Comparison of ENCODE assay signal across 19 cellular contexts in the genomic region with DNA sequence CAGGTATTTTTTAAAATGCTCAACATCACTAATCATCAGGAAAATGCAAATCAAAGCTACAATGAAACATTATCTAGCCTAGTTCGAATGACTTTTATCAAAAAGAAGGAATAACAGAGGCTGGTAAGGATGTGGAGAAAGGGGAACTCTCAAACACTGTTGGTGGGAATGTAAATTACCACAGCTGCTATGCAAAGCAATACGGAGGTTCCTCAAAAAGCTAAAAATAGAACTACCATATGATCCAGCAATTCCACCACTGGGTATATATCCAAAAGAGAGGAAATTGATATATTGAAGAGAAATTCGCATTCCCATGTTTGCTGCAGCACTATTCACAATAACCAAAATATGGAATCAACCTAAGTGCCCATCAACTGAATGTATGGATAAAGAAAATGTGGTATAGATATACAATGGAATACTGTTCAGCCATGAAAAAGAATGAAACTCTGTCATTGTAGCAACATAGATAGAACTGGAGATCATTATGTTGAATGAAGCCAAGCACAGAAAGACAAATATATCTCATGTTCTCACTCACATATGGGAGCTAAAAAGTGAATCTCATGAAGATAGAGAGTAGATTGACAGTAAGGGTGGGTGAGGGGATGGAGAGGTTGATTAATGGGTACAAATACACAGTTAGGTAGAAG.
"Had no signal": no experiment of that assay in that cellular context is flagged by ENCODE, and none has a peak within 500 bp of the region (broad histone marks: within the 10 kb centered on the region; RNA-seq: fewer than 3 reads in every experiment).

No MANE protein-coding gene starts in this region.

- H3K36me3 ChIP-seq: brain microvascular endothelial cell, left ventricle myocardium inferior, uterus had no signal

- H3K9me3 Mint-ChIP-seq: central memory CD8-positive, alpha-beta T cell had no signal

- H3K9ac ChIP-seq: parathyroid adenoma had no signal

- ATAC-seq: naive thymus-derived CD8-positive, alpha-beta T cell had no signal

- H3K4me3 ChIP-seq: left ventricle myocardium inferior, uterus had no signal

- H3K27ac Mint-ChIP-seq: activated B cell treated with CpG ODN at 0.5 μM for 24 hours; activated naive CD8-positive, alpha-beta T cell; naive thymus-derived CD8-positive, alpha-beta T cell had no signal

- H3K9me3 ChIP-seq: uterus had no signal

- H3K27me3 ChIP-seq: brain microvascular endothelial cell, uterus had no signal

- DNase-seq: activated B cell treated with CpG ODN at 0.5 μM for 24 hours; activated CD4-positive, alpha-beta T cell treated with anti-CD3 and anti-CD28 coated beads for 48 hours; activated CD8-positive, alpha-beta memory T cell treated with anti-CD3 and anti-CD28 coated beads, Interleukin-2, amount 50 U/mL, for 48 hours; activated gamma-delta T cell treated with Interleukin-2 at 50 U/mL for 16 hours; amygdala; brain microvascular endothelial cell; cortex of kidney; effector CD8-positive, alpha-beta T cell; foreskin fibroblast; hippocampal formation; kidney; left ventricle myocardium inferior; mesenchymal stem cell; naive thymus-derived CD8-positive, alpha-beta T cell; stimulated activated CD4-positive, alpha-beta T cell treated with anti-CD3 and anti-CD28 coated beads, Interleukin-1b, Interleukin-23, amount 100 ng/mL, for 48 hours; uterus had no signal

- H3K4me1 ChIP-seq: parathyroid adenoma, uterus had no signal

- H3K27ac ChIP-seq: brain microvascular endothelial cell, left ventricle myocardium inferior, parathyroid adenoma, uterus had no signal

- H3K4me3 Mint-ChIP-seq: activated B cell treated with CpG ODN at 0.5 μM for 24 hours; activated naive CD8-positive, alpha-beta T cell; central memory CD8-positive, alpha-beta T cell; naive thymus-derived CD8-positive, alpha-beta T cell had no signal

- H3K4me1 Mint-ChIP-seq: central memory CD8-positive, alpha-beta T cell had no signal
